ENCODE assay signal across 1 cellular context in genomic region chr7:106009511-106010226, GRCh38.
TF ChIP-seq lines count a peak whose summit lies in the region.

No MANE protein-coding gene starts in this region.

TF ChIP-seq in K562, 482 proteins besides CTCF, POLR2A, EP300 and RAD21 (continued from another document and continues in another):
- TF ChIP-seq MGA (IDR thresholded peaks at IDR 0.05) (peak; percentile 32; the same call in 1 of the 2 replicates), KAT2B (IDR thresholded peaks at IDR 0.05; ENCODE audit: low read depth, low read length) (no peak), CEBPG (CRISPR knock-in tag; IDR thresholded peaks at IDR 0.05) (no peak), CEBPG (tag; conservative IDR thresholded peaks at IDR 0.05 in 1 of 2, IDR thresholded peaks at IDR 0.05 in 1 of 2) (peak in 1 of 2 experiments; percentile 82; a peak in 2 of 4 replicates), MTA1 (IDR thresholded peaks at IDR 0.05; ENCODE audit: borderline replicate concordance) (no peak), HNRNPK (IDR thresholded peaks at IDR 0.05; ENCODE audit: low read depth, low read length, poor library complexity, severe bottlenecking) (no peak), PREB (CRISPR knock-in tag; IDR thresholded peaks at IDR 0.05) (0 out of 2 replicates have a peak, but pooled peaks have one; percentile 40), MLLT1 (IDR thresholded peaks at IDR 0.05) (0 out of 4 replicates have a peak, but pooled peaks of 1 of the 2 experiments have one; percentile 45), E2F3 (CRISPR knock-in tag; IDR thresholded peaks at IDR 0.05) (no peak), LARP7 (IDR thresholded peaks at IDR 0.05) (no peak), E4F1 (CRISPR knock-in tag; IDR thresholded peaks at IDR 0.05; ENCODE audit: borderline replicate concordance) (no peak), FOS (IDR thresholded peaks at IDR 0.05; ENCODE audit: extremely low read depth, insufficient read length) (no peak), ELK3 (CRISPR knock-in tag; IDR thresholded peaks at IDR 0.05) (no peak), MXD1 (CRISPR knock-in tag; IDR thresholded peaks at IDR 0.05; ENCODE audit: borderline replicate concordance, poor library complexity, severe bottlenecking) (no peak), HDAC8 (tag; IDR thresholded peaks at IDR 0.05) (no peak), CBX5 (IDR thresholded peaks at IDR 0.05; ENCODE audit: borderline replicate concordance, low read depth) (no peak), MAFK (IDR thresholded peaks at IDR 0.05; ENCODE audit: low read length) (no peak; the same call in 1 of the 2 replicates), PHF8 (IDR thresholded peaks at IDR 0.05; ENCODE audit: borderline replicate concordance, low read length) (no peak), THAP12 (CRISPR knock-in tag; IDR thresholded peaks at IDR 0.05) (no peak), ELF4 (CRISPR knock-in tag; IDR thresholded peaks at IDR 0.05) (no peak), BRF1 (IDR thresholded peaks at IDR 0.05; ENCODE audit: borderline replicate concordance, extremely low read depth, insufficient read length) (no peak), MTF1 (CRISPR knock-in tag; IDR thresholded peaks at IDR 0.05; ENCODE audit: borderline replicate concordance) (no peak), USF2 (CRISPR knock-in tag; IDR thresholded peaks at IDR 0.05) (peak; percentile 83), GABPB1 (CRISPR knock-in tag; IDR thresholded peaks at IDR 0.05) (peak; percentile 21; the same call in 1 of the 2 replicates), CHD2 (IDR thresholded peaks at IDR 0.05; ENCODE audit: low read depth, low read length) (no peak), ARID3A (IDR thresholded peaks at IDR 0.05; ENCODE audit: borderline replicate concordance, low read depth, low read length) (no peak), ZNF79 (CRISPR knock-in tag; IDR thresholded peaks at IDR 0.05; ENCODE audit: low read depth) (no peak), FOXA1 (IDR thresholded peaks at IDR 0.05; ENCODE audit: borderline replicate concordance) (no peak), GTF2A2 (tag; IDR thresholded peaks at IDR 0.05) (no peak), WHSC1 (IDR thresholded peaks at IDR 0.05; ENCODE audit: low read length) (no peak)
